In genomic region chr17:20073056-20073979, GRCh38 we compare ENCODE assay signal across 8 cellular contexts.
DNase-seq lines count a peak whose midpoint lies in the region; ATAC-seq and TF ChIP-seq lines count a peak whose summit lies in the region.

No MANE protein-coding gene starts in this region.

- H3K4me1 ChIP-seq in KMS-11 (ENCODE audit: low read depth, poor library complexity, severe bottlenecking): peaks cover 31% of the 10 kb centered on the region
- H3K4me1 ChIP-seq in Caco-2: no peaks in the 10 kb centered on the region
- peaks cover 4% of the 10 kb centered on the region for H3K4me1 ChIP-seq in foreskin keratinocyte

- no peaks in the 10 kb centered on the region for H3K9me3 Mint-ChIP-seq in activated T-helper 1 cell treated with anti-CD3 and anti-CD28 coated beads, Interleukin-12 subunit alpha, Interleukin-12 subunit beta, Interleukin-2, Interleukin-4 antibody, amounts not matched to agents 30 ng/mL and 10 ng/mL and 1 ng/mL, durations not matched to agents 14 hours and 24 hours and 36 hours
- H3K9me3 Mint-ChIP-seq in immature natural killer cell: no peaks in the 10 kb centered on the region
- H3K9me3 Mint-ChIP-seq in stimulated activated memory B cell treated with anti-CD40 and anti-IgM and Interleukin-4, amounts not matched to agents 10 μg/mL and 1 μg/mL and 100 μg/mL, for 72 hours: no peaks in the 10 kb centered on the region
- no peaks in the 10 kb centered on the region for H3K9me3 Mint-ChIP-seq in Caco-2 (ENCODE audit: unreplicated experiment)

- peak overlapping the region; percentile 72; the same call in 1 of the 2 replicates for H2AFZ ChIP-seq in KMS-11 (ENCODE audit: low read depth)

- H3K4me3 Mint-ChIP-seq in activated T-helper 1 cell treated with anti-CD3 and anti-CD28 coated beads, Interleukin-12 subunit alpha, Interleukin-12 subunit beta, Interleukin-2, Interleukin-4 antibody, amounts not matched to agents 30 ng/mL and 10 ng/mL and 1 ng/mL, durations not matched to agents 14 hours and 24 hours and 36 hours: peak overlapping the region; percentile 48
- H3K4me3 Mint-ChIP-seq in immature natural killer cell: peak overlapping the region; percentile 88 to 97 (median 96)
- H3K4me3 Mint-ChIP-seq in stimulated activated memory B cell treated with anti-CD40 and anti-IgM and Interleukin-4, amounts not matched to agents 10 μg/mL and 1 μg/mL and 100 μg/mL, for 72 hours: peak overlapping the region; percentile 43
- H3K4me3 Mint-ChIP-seq in Caco-2 (ENCODE audit: unreplicated experiment): no peak overlapping the region

- H3K36me3 ChIP-seq in KMS-11 (ENCODE audit: insufficient read depth): no peaks in the 10 kb centered on the region
- no peaks in the 10 kb centered on the region for H3K36me3 ChIP-seq in Caco-2 (ENCODE audit: control insufficient read depth, insufficient read depth, low read length)

- peak; percentile 54 for ATAC-seq in GM18498 (IDR thresholded peaks at IDR 0.05; ENCODE audit: unreplicated experiment)
- no peak for ATAC-seq in stimulated activated memory B cell treated with anti-CD40 and anti-IgM and Interleukin-4, amounts not matched to agents 10 μg/mL and 1 μg/mL and 100 μg/mL, for 72 hours
- no peak for ATAC-seq in foreskin keratinocyte

- no peaks in the 10 kb centered on the region for H3K36me3 Mint-ChIP-seq in activated T-helper 1 cell treated with anti-CD3 and anti-CD28 coated beads, Interleukin-12 subunit alpha, Interleukin-12 subunit beta, Interleukin-2, Interleukin-4 antibody, amounts not matched to agents 30 ng/mL and 10 ng/mL and 1 ng/mL, durations not matched to agents 14 hours and 24 hours and 36 hours (ENCODE audit: low read depth)
- H3K36me3 Mint-ChIP-seq in immature natural killer cell: peaks cover 0 to 4% (median 0%) of the 10 kb centered on the region in 3 donors
- no peaks in the 10 kb centered on the region for H3K36me3 Mint-ChIP-seq in stimulated activated memory B cell treated with anti-CD40 and anti-IgM and Interleukin-4, amounts not matched to agents 10 μg/mL and 1 μg/mL and 100 μg/mL, for 72 hours
- H3K36me3 Mint-ChIP-seq in Caco-2 (ENCODE audit: insufficient read depth, unreplicated experiment): no peaks in the 10 kb centered on the region

- H3K27ac Mint-ChIP-seq in activated T-helper 1 cell treated with anti-CD3 and anti-CD28 coated beads, Interleukin-12 subunit alpha, Interleukin-12 subunit beta, Interleukin-2, Interleukin-4 antibody, amounts not matched to agents 30 ng/mL and 10 ng/mL and 1 ng/mL, durations not matched to agents 14 hours and 24 hours and 36 hours: peak overlapping the region; percentile 53
- H3K27ac Mint-ChIP-seq in immature natural killer cell (peak overlapping the region; percentile 78 to 96 (median 90)), Caco-2 (ENCODE audit: unreplicated experiment) (no peak overlapping the region)
- peak overlapping the region; percentile 7 for H3K27ac Mint-ChIP-seq in stimulated activated memory B cell treated with anti-CD40 and anti-IgM and Interleukin-4, amounts not matched to agents 10 μg/mL and 1 μg/mL and 100 μg/mL, for 72 hours

- BruUV-seq in Caco-2 (replicated peaks; lab: Mats Ljungman, UMichigan): no TSS peak

- peak overlapping the region; percentile 86 for H3K4me2 ChIP-seq in KMS-11

- TF ChIP-seq CTCF in KMS-11 (conservative IDR thresholded peaks at IDR 0.05; ENCODE audit: low read depth, low read length): no peak
- no peak for TF ChIP-seq CTCF in Caco-2 (IDR thresholded peaks at IDR 0.05; ENCODE audit: insufficient read depth in 1 of 2, low read depth in 1 of 2, low read length in 1 of 2, severe bottlenecking in 1 of 2, unreplicated experiment in 1 of 2)
- no peak for TF ChIP-seq CTCF in foreskin keratinocyte (conservative IDR thresholded peaks at IDR 0.05)

- POLR2A ChIA-PET in Caco-2 (lab: Charles Lee): no interaction called here

- no peak for DNase-seq in activated T-helper 1 cell treated with anti-CD3 and anti-CD28 coated beads, Interleukin-12 subunit alpha, Interleukin-12 subunit beta, Interleukin-2, Interleukin-4 antibody, amounts not matched to agents 30 ng/mL and 10 ng/mL and 1 ng/mL, durations not matched to agents 14 hours and 24 hours and 36 hours (ENCODE audit: low spot score)
- DNase-seq in immature natural killer cell (peak; percentile 50 to 65 (median 54)), dedifferentiated amniotic fluid mesenchymal stem cell (ENCODE audit: extremely low spot score) (no peak), Caco-2 (no peak), foreskin keratinocyte (no peak)

- H3K27ac ChIP-seq in KMS-11: peak overlapping the region; percentile 78
- no peak overlapping the region for H3K27ac ChIP-seq in foreskin keratinocyte

- H3K4me3 ChIP-seq in KMS-11 (IDR thresholded peaks at IDR 0.05; ENCODE audit: insufficient read depth, low read depth, low read length) (no peak overlapping the region), Caco-2 (ENCODE audit: low read depth, low read length) (no peak overlapping the region)

- H3K27me3 ChIP-seq in KMS-11 (ENCODE audit: insufficient read depth, low read depth): no peaks in the 10 kb centered on the region
- H3K27me3 ChIP-seq in Caco-2 (replicated peaks; ENCODE audit: control insufficient read depth, insufficient read depth, low read length): no peaks in the 10 kb centered on the region
- H3K27me3 ChIP-seq in foreskin keratinocyte: peaks cover 12% of the 10 kb centered on the region

- CTCF ChIA-PET in Caco-2 (lab: Charles Lee): interaction anchor here (1.0 kb wide), 1 partner anchor 22 kb away, joined by 3 read pairs; no protein-coding TSS in a partner anchor

- no peaks in the 10 kb centered on the region for H3K9me3 ChIP-seq in Caco-2

- no peaks in the 10 kb centered on the region for H4K20me1 ChIP-seq in KMS-11 (ENCODE audit: insufficient read depth)

- no peaks in the 10 kb centered on the region for H3K27me3 Mint-ChIP-seq in activated T-helper 1 cell treated with anti-CD3 and anti-CD28 coated beads, Interleukin-12 subunit alpha, Interleukin-12 subunit beta, Interleukin-2, Interleukin-4 antibody, amounts not matched to agents 30 ng/mL and 10 ng/mL and 1 ng/mL, durations not matched to agents 14 hours and 24 hours and 36 hours (ENCODE audit: insufficient read depth)
- H3K27me3 Mint-ChIP-seq in immature natural killer cell (ENCODE audit: low read depth in 3 of 3) (peaks cover 0 to 2% (median 0%) of the 10 kb centered on the region in 3 donors), Caco-2 (ENCODE audit: insufficient read depth, unreplicated experiment) (peaks cover 20% of the 10 kb centered on the region)
- H3K27me3 Mint-ChIP-seq in stimulated activated memory B cell treated with anti-CD40 and anti-IgM and Interleukin-4, amounts not matched to agents 10 μg/mL and 1 μg/mL and 100 μg/mL, for 72 hours: peaks cover 40% of the 10 kb centered on the region

- intact Hi-C loops in activated T-helper 1 cell treated with anti-CD3 and anti-CD28 coated beads, Interleukin-12 subunit alpha, Interleukin-12 subunit beta, Interleukin-2, Interleukin-4 antibody, amounts not matched to agents 30 ng/mL and 10 ng/mL and 1 ng/mL, durations not matched to agents 14 hours and 24 hours and 36 hours (cut with micrococcal nuclease): no loop called here
- intact Hi-C loops in Caco-2 (cut with micrococcal nuclease; ENCODE audit: unreplicated experiment): no loop called here

- peaks cover 25% of the 10 kb centered on the region for H3K4me1 Mint-ChIP-seq in activated T-helper 1 cell treated with anti-CD3 and anti-CD28 coated beads, Interleukin-12 subunit alpha, Interleukin-12 subunit beta, Interleukin-2, Interleukin-4 antibody, amounts not matched to agents 30 ng/mL and 10 ng/mL and 1 ng/mL, durations not matched to agents 14 hours and 24 hours and 36 hours (ENCODE audit: low read depth)
- H3K4me1 Mint-ChIP-seq in immature natural killer cell (peaks cover 51 to 55% of the 10 kb centered on the region in 2 donors), Caco-2 (ENCODE audit: low read depth, unreplicated experiment) (no peaks in the 10 kb centered on the region)
- H3K4me1 Mint-ChIP-seq in stimulated activated memory B cell treated with anti-CD40 and anti-IgM and Interleukin-4, amounts not matched to agents 10 μg/mL and 1 μg/mL and 100 μg/mL, for 72 hours: peaks cover 22% of the 10 kb centered on the region

- peak overlapping the region; percentile 21; the same call in 1 of the 2 replicates for H3K9ac ChIP-seq in KMS-11

- H3K79me2 ChIP-seq in KMS-11 (ENCODE audit: insufficient read depth, low read depth): no peaks in the 10 kb centered on the region

Comparison
In these comparisons a context has a peak if more than half of its experiments do, and no peak if none do; other contexts are left out.
1. DNase-seq: peak in immature natural killer cell (3 of 3); none in activated T-helper 1 cell treated with anti-CD3 and anti-CD28 coated beads, Interleukin-12 subunit alpha, Interleukin-12 subunit beta, Interleukin-2, Interleukin-4 antibody, amounts not matched to agents 30 ng/mL and 10 ng/mL and 1 ng/mL, durations not matched to agents 14 hours and 24 hours and 36 hours (single experiment), dedifferentiated amniotic fluid mesenchymal stem cell (single experiment), Caco-2 (0 of 2) and foreskin keratinocyte (0 of 2).